Comparison of ENCODE assay signal across 9 cellular contexts in genomic region chr12:52044284-52044983, GRCh38. TPM values are rescaled to one million over a fixed set of nuclear protein-coding genes. Genes with fewer than 3 reads are reported as not detected.
A peak's percentile ranks its signal among the peaks of the same experiment; 100 is the strongest.
DNase-seq lines count a peak whose midpoint lies in the region; ATAC-seq, FAIRE-seq and TF ChIP-seq lines count a peak whose summit lies in the region.
"Had no signal": no experiment of that assay in that cellular context is flagged by ENCODE, and none has a peak within 500 bp of the region (broad histone marks: within the 10 kb centered on the region; RNA-seq: fewer than 3 reads in every experiment).

No MANE protein-coding gene starts in this region.

- H3K27ac Mint-ChIP-seq in nephron progenitor cell = peak overlapping the region; percentile 44

- peak; percentile 45 to 62 for TF ChIP-seq POLR2A in adrenal gland (IDR thresholded peaks at IDR 0.05)

- FAIRE-seq in GM19239 (lab: Jason Lieb, UNC) = no peak

- 29 to 48% (median 35%) methylated on average over 9 to 18 of the region's 18 CpGs for WGBS in adrenal gland, 4 donors

- peaks cover 8% of the 10 kb centered on the region for H3K27me3 Mint-ChIP-seq in nephron progenitor cell (ENCODE audit: low read depth, poor library complexity)

- no peak overlapping the region for H3K4me3 Mint-ChIP-seq in nephron progenitor cell

- H3K36me3 ChIP-seq in adrenal gland (replicated peaks in 1 of 2) (no peaks in the 10 kb centered on the region), upper lobe of right lung (no peaks in the 10 kb centered on the region)

- no peaks in the 10 kb centered on the region for H3K36me3 Mint-ChIP-seq in nephron progenitor cell (ENCODE audit: low read depth)

- ATAC-seq in upper lobe of right lung = peak; percentile 59

- H3K4me1 Mint-ChIP-seq in nephron progenitor cell = peaks cover 11% of the 10 kb centered on the region

- peaks cover 23 to 46% of the 10 kb centered on the region in 2 donors for H3K4me1 ChIP-seq in adrenal gland (replicated peaks in 1 of 2)
- peaks cover 45% of the 10 kb centered on the region for H3K4me1 ChIP-seq in upper lobe of right lung

- DNase-seq in adrenal gland (peak; percentile 78 to 91 (median 88)), fibroblast of the conjunctiva (ENCODE audit: low read depth) (peak; percentile 76), nephron progenitor cell (no peak), upper lobe of right lung (peak; percentile 84), epidermal melanocyte (ENCODE audit: insufficient read length, low spot score) (no peak), GM19239 (ENCODE audit: insufficient read length, low spot score) (no peak), germinal center (ENCODE audit: low spot score) (no peak)
- DNase-seq: NCI-H345 had no signal

- H3K27ac ChIP-seq in adrenal gland (peak overlapping the region; percentile 92 to 94 (median 93)), upper lobe of right lung (peak overlapping the region; percentile 78)

- intact Hi-C loops in adrenal gland (cut with DNase I) (no loop called here), upper lobe of right lung (cut with DNase I) (no loop called here)

- H3K27me3 ChIP-seq in adrenal gland = no peaks in the 10 kb centered on the region
- H3K27me3 ChIP-seq in upper lobe of right lung = no peaks in the 10 kb centered on the region

- H3K9me3 ChIP-seq in adrenal gland (replicated peaks in 1 of 3) = no peaks in the 10 kb centered on the region
- H3K9me3 ChIP-seq in upper lobe of right lung = no peaks in the 10 kb centered on the region

- TF ChIP-seq CTCF in adrenal gland (IDR thresholded peaks at IDR 0.05) = no peak
- TF ChIP-seq CTCF in nephron progenitor cell (IDR thresholded peaks at IDR 0.05) = no peak
- TF ChIP-seq CTCF in upper lobe of right lung (IDR thresholded peaks at IDR 0.05) = no peak

- H3K9me3 Mint-ChIP-seq in nephron progenitor cell = no peaks in the 10 kb centered on the region

- H3K4me3 ChIP-seq in adrenal gland (no peak overlapping the region), upper lobe of right lung (no peak overlapping the region)

RNA-seq across cellular contexts. Expression of gene NR4A1, which starts 6.8 kb away (rescaled TPM):
- total RNA-seq in adrenal gland (100 to 1,000 TPM in 5 of 8 donors, 10 to 100 TPM in 3; 49.5 to 854 (median 185) TPM), upper lobe of right lung (67.0 TPM)
- polyA plus RNA-seq in adrenal gland = 100 to 1,000 TPM in 2 of 3 donors, 10 to 100 TPM in 1; 34.5 to 499 (median 282) TPM

RNA-seq across cellular contexts. Expression of gene ATG101, which starts 25.3 kb away (rescaled TPM):
- 10 to 100 TPM; 28.8 to 60.4 (median 38.6) TPM for total RNA-seq in adrenal gland
- polyA plus RNA-seq in adrenal gland = 10 to 100 TPM; 20.9 to 28.6 (median 27.1) TPM
- 37.3 TPM for total RNA-seq in upper lobe of right lung

RNA-seq across cellular contexts. Expression of gene SMIM41, which starts 35.1 kb away (rescaled TPM):
- total RNA-seq in adrenal gland = 1 to 10 TPM in 1 of 8 donors, under 1 TPM in 2, not detected in 5; 0.54 to 2.1 (median 0.83) TPM
- under 1 TPM in 1 of 3 donors, not detected in 2; 0.10 TPM for polyA plus RNA-seq in adrenal gland
- total RNA-seq in upper lobe of right lung = 6.1 TPM
- total RNA-seq: kidney epithelial cell had no signal

RNA-seq across cellular contexts. Expression of gene TAMALIN, which starts 37.7 kb away (rescaled TPM):
- 10 to 100 TPM in 5 of 8 donors, 1 to 10 TPM in 3; 1.8 to 26.0 (median 14.9) TPM for total RNA-seq in adrenal gland
- polyA plus RNA-seq in adrenal gland = 10 to 100 TPM in 2 of 3 donors, 1 to 10 TPM in 1; 5.3 to 44.9 (median 41.3) TPM
- 199 TPM for total RNA-seq in upper lobe of right lung

Comparison
In these comparisons a context has a peak if more than half of its experiments do, and no peak if none do; other contexts are left out.
1. DNase-seq: peak in adrenal gland (7 of 7), fibroblast of the conjunctiva (single experiment) and upper lobe of right lung (single experiment); none in nephron progenitor cell (single experiment), epidermal melanocyte (single experiment), GM19239 (single experiment) and germinal center (single experiment).